25 cellular contexts compared by ENCODE assay signal in the genomic region with DNA sequence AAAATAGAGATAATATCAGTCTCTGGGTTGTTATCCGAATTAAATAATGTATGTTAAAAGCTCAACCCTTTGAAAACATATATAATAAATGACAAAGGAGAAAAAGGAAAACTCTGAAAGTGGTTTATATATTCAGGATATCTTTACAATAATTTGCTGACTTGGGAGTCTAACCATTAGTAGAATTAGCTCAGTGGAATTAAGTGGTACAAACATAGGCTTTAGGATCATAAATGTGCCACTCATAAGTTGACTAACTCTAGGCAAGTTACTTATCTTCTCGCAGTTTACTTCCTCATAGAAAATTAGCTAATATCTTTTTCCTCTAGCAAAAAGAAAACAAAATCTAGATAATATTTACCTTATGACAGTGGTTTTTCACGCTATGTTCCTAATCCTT.
"Had no signal": no experiment of that assay in that cellular context is flagged by ENCODE, and none has a peak within 500 bp of the region (broad histone marks: within the 10 kb centered on the region; RNA-seq: fewer than 3 reads in every experiment).

No MANE protein-coding gene starts in this region.

- ATAC-seq: activated CD4-positive, alpha-beta T cell treated with anti-CD3 and anti-CD28 coated beads for 36 hours; activated T-helper 17 cell treated with anti-CD3 and anti-CD28 coated beads, Interleukin-2, amount 50 U/mL, for 72 hours; T-helper 17 cell had no signal

- H3K4me3 Mint-ChIP-seq: activated CD4-positive, alpha-beta memory T cell treated with anti-CD3 and anti-CD28 coated beads, Interleukin-2, amount 10 ng/mL, durations not matched to agents 7 days and 5 days; activated CD4-positive, alpha-beta T cell treated with anti-CD3 and anti-CD28 coated beads for 36 hours; activated naive CD4-positive, alpha-beta T cell treated with anti-CD3 and anti-CD28 coated beads for 36 hours; activated naive CD8-positive, alpha-beta T cell; activated T-helper 17 cell treated with anti-CD3 and anti-CD28 coated beads, Interleukin-2, amount 50 U/mL, for 72 hours; brain; central memory CD8-positive, alpha-beta T cell; T-helper 17 cell had no signal

- H3K27ac ChIP-seq: PC-9, WERI-Rb-1 had no signal

- H3K4me1 Mint-ChIP-seq: activated CD4-positive, alpha-beta memory T cell treated with anti-CD3 and anti-CD28 coated beads, Interleukin-2, amount 10 ng/mL, durations not matched to agents 7 days and 5 days; activated CD4-positive, alpha-beta T cell treated with anti-CD3 and anti-CD28 coated beads for 36 hours; activated T-helper 17 cell treated with anti-CD3 and anti-CD28 coated beads, Interleukin-2, amount 50 U/mL, for 72 hours; brain; central memory CD8-positive, alpha-beta T cell had no signal

- H3K4me3 ChIP-seq: PC-9 had no signal

- H3K27ac Mint-ChIP-seq: activated CD4-positive, alpha-beta memory T cell treated with anti-CD3 and anti-CD28 coated beads, Interleukin-2, amount 10 ng/mL, durations not matched to agents 7 days and 5 days; activated CD4-positive, alpha-beta T cell treated with anti-CD3 and anti-CD28 coated beads for 36 hours; activated naive CD4-positive, alpha-beta T cell treated with anti-CD3 and anti-CD28 coated beads for 36 hours; activated naive CD8-positive, alpha-beta T cell; activated T-helper 17 cell treated with anti-CD3 and anti-CD28 coated beads, Interleukin-2, amount 50 U/mL, for 72 hours; brain had no signal

- H3K27me3 Mint-ChIP-seq: activated CD4-positive, alpha-beta memory T cell treated with anti-CD3 and anti-CD28 coated beads, Interleukin-2, amount 10 ng/mL, durations not matched to agents 7 days and 5 days; activated CD4-positive, alpha-beta T cell treated with anti-CD3 and anti-CD28 coated beads for 36 hours; activated naive CD8-positive, alpha-beta T cell; activated T-helper 17 cell treated with anti-CD3 and anti-CD28 coated beads, Interleukin-2, amount 50 U/mL, for 72 hours; brain; central memory CD8-positive, alpha-beta T cell; T-helper 17 cell had no signal

- DNase-seq: activated CD4-positive, alpha-beta memory T cell treated with anti-CD3 and anti-CD28 coated beads, Interleukin-2, amount 10 ng/mL, durations not matched to agents 7 days and 5 days; activated CD4-positive, alpha-beta T cell treated with anti-CD3 and anti-CD28 coated beads for 36 hours; activated CD4-positive, alpha-beta T cell treated with anti-CD3 and anti-CD28 coated beads, Interleukin-2, amount 50 U/mL, for 1 hour; activated gamma-delta T cell; activated naive CD4-positive, alpha-beta T cell treated with anti-CD3 and anti-CD28 coated beads for 36 hours; activated T-cell treated with anti-CD3 and anti-CD28 coated beads for 4 hours; activated T-cell treated with anti-CD3 and anti-CD28 coated beads, Interleukin-2, amount 50 U/mL, for 48 hours; amygdala; Kasumi-1; NCI-H1105 treated with DMSO at 0.1 percent for 48 hours; NCI-H1436 treated with DMSO at 0.1 percent for 48 hours; NCI-H187; NCI-H2081; NCI-H510A treated with DMSO at 0.1 percent for 48 hours; NCI-H69; NK-92 treated with Interleukin-12 subunit alpha and Interleukin-12 subunit beta, amount 100 ng/mL, for 24 hours; PC-9; SHP77 treated with DMSO at 0.1 percent for 48 hours; T-helper 17 cell; T-helper 9 cell; WERI-Rb-1 had no signal

- H3K9me3 Mint-ChIP-seq: activated CD4-positive, alpha-beta memory T cell treated with anti-CD3 and anti-CD28 coated beads, Interleukin-2, amount 10 ng/mL, durations not matched to agents 7 days and 5 days; activated naive CD4-positive, alpha-beta T cell treated with anti-CD3 and anti-CD28 coated beads for 36 hours; activated T-helper 17 cell treated with anti-CD3 and anti-CD28 coated beads, Interleukin-2, amount 50 U/mL, for 72 hours; brain; central memory CD8-positive, alpha-beta T cell had no signal
